Comparison of ENCODE assay signal across 28 cellular contexts in genomic region chr10:98885380-98885779, GRCh38.
"Had no signal": no experiment of that assay in that cellular context is flagged by ENCODE, and none has a peak within 500 bp of the region (broad histone marks: within the 10 kb centered on the region; RNA-seq: fewer than 3 reads in every experiment).

No MANE protein-coding gene starts in this region.

- H3K36me3 ChIP-seq: left lung, lower lobe of right lung, pancreas, prostate gland, sigmoid colon, spleen, suprapubic skin, thoracic aorta, tibial artery, upper lobe of right lung had no signal

- H3K4me1 ChIP-seq: left lung, lower lobe of right lung, pancreas, prostate gland, spleen, suprapubic skin, upper lobe of right lung had no signal

- DNase-seq: hypothalamus; immature natural killer cell; kidney; left colon; left lung; lower lobe of right lung; mammary epithelial cell; mesenchymal stem cell; naive thymus-derived CD8-positive, alpha-beta T cell; nucleus accumbens; pancreas; posterior cingulate gyrus; retina; right cardiac atrium; sigmoid colon; small intestine; spleen; stimulated activated CD4-positive, alpha-beta T cell treated with anti-CD3 and anti-CD28 coated beads, Interleukin-4, amount 100 ng/mL, for 24 hours; stimulated activated naive CD4-positive, alpha-beta T cell; tibial artery; trophoblast cell; upper lobe of right lung had no signal

- ATAC-seq: left colon; left lung; lower lobe of right lung; naive thymus-derived CD8-positive, alpha-beta T cell; pancreas; right cardiac atrium; stimulated activated effector memory CD8-positive, alpha-beta T cell treated with anti-CD3 and anti-CD28 coated beads, Interleukin-12 subunit alpha, Interleukin-12 subunit beta, amount 100 ng/mL, for 72 hours; upper lobe of right lung had no signal

- FAIRE-seq: islet of Langerhans, kidney, pancreas, small intestine, urothelium cell line had no signal

- H3K27me3 ChIP-seq: left lung, pancreas, sigmoid colon, spleen, suprapubic skin, tibial artery, upper lobe of right lung had no signal

- H3K4me3 ChIP-seq: left lung, lower lobe of right lung, pancreas, prostate gland, sigmoid colon, spleen, suprapubic skin, thoracic aorta, tibial artery, upper lobe of right lung had no signal

- H3K27ac ChIP-seq: left lung, lower lobe of right lung, pancreas, prostate gland, sigmoid colon, spleen, suprapubic skin, thoracic aorta, tibial artery, upper lobe of right lung had no signal

- H3K9me3 ChIP-seq: left lung, lower lobe of right lung, pancreas, prostate gland, sigmoid colon, spleen, suprapubic skin, thoracic aorta, tibial artery, upper lobe of right lung had no signal
